ENCODE assay signal across 8 cellular contexts in genomic region chr9:130712564-130713285, GRCh38.
DNase-seq lines count a peak whose midpoint lies in the region; ATAC-seq and TF ChIP-seq lines count a peak whose summit lies in the region.

No MANE protein-coding gene starts in this region.

- peak overlapping the region; percentile 83 for H3K4me3 ChIP-seq in AG09309 (ENCODE audit: control insufficient read depth, low read depth, low read length)

- TF ChIP-seq CTCF in AG09309 (IDR thresholded peaks at IDR 0.05; ENCODE audit: control insufficient read depth, insufficient read depth, low read depth, low read length, missing control alignments): no peak

- ATAC-seq in GM19023 (IDR thresholded peaks at IDR 0.05; ENCODE audit: unreplicated experiment) (peak; percentile 94), HG03196 (IDR thresholded peaks at IDR 0.05; ENCODE audit: unreplicated experiment) (peak; percentile 94)

- peak; percentile 92 for DNase-seq in AG09309 (ENCODE audit: low read depth)
- DNase-seq in NCI-H226: peak; percentile 99
- DNase-seq in activated CD4-positive, CD25-positive, alpha-beta regulatory T cell (lab: John Stamatoyannopoulos, UW): peak; percentile 94 to 98 (median 96)
- peak; percentile 94 for DNase-seq in central memory CD4-positive, alpha-beta T cell
- DNase-seq in iris pigment epithelial cell (ENCODE audit: low read depth): peak; percentile 99
- peak; percentile 92 to 93 for DNase-seq in stimulated activated CD4-positive, alpha-beta T cell treated with anti-CD3 and anti-CD28 coated beads, Interleukin-12 subunit alpha, Interleukin-12 subunit beta, amount 100 ng/mL, for 24 hours (ENCODE audit: low read depth in 2 of 2)

Comparison
In these comparisons a context has a peak if more than half of its experiments do, and no peak if none do; other contexts are left out.
1. Peak in every context shown above with its lines: DNase-seq, ATAC-seq and H3K4me3 ChIP-seq.